Comparison of ENCODE assay signal across 1 cellular context in the genomic region with DNA sequence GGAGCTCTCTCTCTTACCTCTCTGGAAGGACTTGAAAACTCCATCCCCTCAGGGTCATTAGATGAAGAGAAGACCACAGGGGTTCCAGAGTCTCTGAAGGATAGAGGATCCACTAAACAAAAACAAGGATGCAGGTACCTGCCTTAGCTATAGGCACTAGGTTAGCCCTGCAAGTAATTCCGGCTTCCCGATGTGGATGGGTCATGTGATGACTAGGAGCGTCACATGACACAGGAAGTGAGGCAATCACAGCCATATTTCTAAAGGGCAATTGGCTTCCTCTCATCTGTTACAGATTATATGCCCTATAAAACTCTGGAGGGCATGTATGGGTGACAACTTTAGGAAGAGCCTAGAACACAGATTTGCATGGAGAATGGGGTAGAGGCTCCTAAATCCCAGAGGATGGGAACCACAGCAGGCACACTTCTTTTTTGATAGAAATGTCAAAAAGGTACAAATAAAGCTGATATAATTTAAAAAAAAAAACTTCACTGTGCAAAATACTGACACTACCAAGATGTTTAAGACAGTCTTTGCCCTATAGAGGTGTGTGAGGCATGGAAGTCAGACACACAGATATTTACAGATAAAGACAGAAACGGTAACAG.
TF ChIP-seq lines count a peak whose summit lies in the region.

No MANE protein-coding gene starts in this region.

TF ChIP-seq in GM12878, 131 proteins besides CTCF, POLR2A, EP300 and RAD21 (continued from another document and continues in another):
- TF ChIP-seq, protein P1, sequence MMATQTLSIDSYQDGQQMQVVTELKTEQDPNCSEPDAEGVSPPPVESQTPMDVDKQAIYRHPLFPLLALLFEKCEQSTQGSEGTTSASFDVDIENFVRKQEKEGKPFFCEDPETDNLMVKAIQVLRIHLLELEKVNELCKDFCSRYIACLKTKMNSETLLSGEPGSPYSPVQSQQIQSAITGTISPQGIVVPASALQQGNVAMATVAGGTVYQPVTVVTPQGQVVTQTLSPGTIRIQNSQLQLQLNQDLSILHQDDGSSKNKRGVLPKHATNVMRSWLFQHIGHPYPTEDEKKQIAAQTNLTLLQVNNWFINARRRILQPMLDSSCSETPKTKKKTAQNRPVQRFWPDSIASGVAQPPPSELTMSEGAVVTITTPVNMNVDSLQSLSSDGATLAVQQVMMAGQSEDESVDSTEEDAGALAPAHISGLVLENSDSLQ (IDR thresholded peaks at IDR 0.05) = no peak
- TF ChIP-seq E2F4 (IDR thresholded peaks at IDR 0.05; ENCODE audit: low read depth, low read length) (no peak), MEF2B (IDR thresholded peaks at IDR 0.05; ENCODE audit: partially characterized antibody, poor library complexity, severe bottlenecking) (no peak), WRNIP1 (IDR thresholded peaks at IDR 0.05; ENCODE audit: borderline replicate concordance, low read depth, low read length) (no peak), YBX1 (IDR thresholded peaks at IDR 0.05) (no peak), KAT2A (conservative IDR thresholded peaks at IDR 0.05; ENCODE audit: control insufficient read depth, low read depth, low read length) (no peak), LARP7 (IDR thresholded peaks at IDR 0.05) (no peak), POU2F2 (IDR thresholded peaks at IDR 0.05; ENCODE audit: borderline replicate concordance, low read depth, low read length) (0 out of 3 replicates have a peak, but pooled peaks have one; percentile 25), RFX5 (IDR thresholded peaks at IDR 0.05; ENCODE audit: low read depth, low read length) (no peak), MYB (IDR thresholded peaks at IDR 0.05; ENCODE audit: borderline replicate concordance, low read depth, low read length) (no peak), POLR2AphosphoS2 (IDR thresholded peaks at IDR 0.05; ENCODE audit: low read depth, low read length) (no peak), ZNF384 (IDR thresholded peaks at IDR 0.05; ENCODE audit: borderline replicate concordance, low read depth, low read length) (peak; percentile 52; the same call in 1 of the 2 replicates), BACH1 (IDR thresholded peaks at IDR 0.05; ENCODE audit: borderline replicate concordance) (no peak), NFXL1 (IDR thresholded peaks at IDR 0.05; ENCODE audit: borderline replicate concordance) (no peak), MTA3 (IDR thresholded peaks at IDR 0.05; ENCODE audit: borderline replicate concordance, low read length) (no peak), ZSCAN29 (IDR thresholded peaks at IDR 0.05) (no peak), ESRRA (IDR thresholded peaks at IDR 0.05; ENCODE audit: low read length) (no peak), STAT1 (conservative IDR thresholded peaks at IDR 0.05) (0 out of 2 replicates have a peak, but pooled peaks have one; percentile 49), FOXK2 (IDR thresholded peaks at IDR 0.05) (no peak), GABPA (IDR thresholded peaks at IDR 0.05; ENCODE audit: low read depth) (peak; percentile 62; the same call in 1 of the 2 replicates), BRCA1 (IDR thresholded peaks at IDR 0.05; ENCODE audit: low read depth, low read length) (no peak), NR2C1 (IDR thresholded peaks at IDR 0.05) (peak; percentile 73), DPF2 (IDR thresholded peaks at IDR 0.05) (no peak), EZH2 (IDR thresholded peaks at IDR 0.05; ENCODE audit: borderline replicate concordance, control insufficient read depth, low read depth, low read length) (no peak), SREBF2 (IDR thresholded peaks at IDR 0.05; ENCODE audit: low read length) (no peak), RAD51 (IDR thresholded peaks at IDR 0.05) (peak; percentile 100), MLLT1 (IDR thresholded peaks at IDR 0.05) (no peak), TCF12 (IDR thresholded peaks at IDR 0.05; ENCODE audit: low read depth, low read length) (no peak), FOXM1 (IDR thresholded peaks at IDR 0.05; ENCODE audit: low read depth, low read length) (no peak), SPI1 (IDR thresholded peaks at IDR 0.05; ENCODE audit: borderline replicate concordance, insufficient read depth, low read depth, low read length) (peak; percentile 29; the same call in 1 of the 2 replicates), RUNX3 (IDR thresholded peaks at IDR 0.05; ENCODE audit: low read length) (no peak), SUZ12 (IDR thresholded peaks at IDR 0.05; ENCODE audit: unreplicated experiment) (no peak)
- TF ChIP-seq, protein P2, sequence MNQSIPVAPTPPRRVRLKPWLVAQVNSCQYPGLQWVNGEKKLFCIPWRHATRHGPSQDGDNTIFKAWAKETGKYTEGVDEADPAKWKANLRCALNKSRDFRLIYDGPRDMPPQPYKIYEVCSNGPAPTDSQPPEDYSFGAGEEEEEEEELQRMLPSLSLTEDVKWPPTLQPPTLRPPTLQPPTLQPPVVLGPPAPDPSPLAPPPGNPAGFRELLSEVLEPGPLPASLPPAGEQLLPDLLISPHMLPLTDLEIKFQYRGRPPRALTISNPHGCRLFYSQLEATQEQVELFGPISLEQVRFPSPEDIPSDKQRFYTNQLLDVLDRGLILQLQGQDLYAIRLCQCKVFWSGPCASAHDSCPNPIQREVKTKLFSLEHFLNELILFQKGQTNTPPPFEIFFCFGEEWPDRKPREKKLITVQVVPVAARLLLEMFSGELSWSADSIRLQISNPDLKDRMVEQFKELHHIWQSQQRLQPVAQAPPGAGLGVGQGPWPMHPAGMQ (IDR thresholded peaks at IDR 0.05; ENCODE audit: borderline replicate concordance) = no peak
- TF ChIP-seq, protein P3, sequence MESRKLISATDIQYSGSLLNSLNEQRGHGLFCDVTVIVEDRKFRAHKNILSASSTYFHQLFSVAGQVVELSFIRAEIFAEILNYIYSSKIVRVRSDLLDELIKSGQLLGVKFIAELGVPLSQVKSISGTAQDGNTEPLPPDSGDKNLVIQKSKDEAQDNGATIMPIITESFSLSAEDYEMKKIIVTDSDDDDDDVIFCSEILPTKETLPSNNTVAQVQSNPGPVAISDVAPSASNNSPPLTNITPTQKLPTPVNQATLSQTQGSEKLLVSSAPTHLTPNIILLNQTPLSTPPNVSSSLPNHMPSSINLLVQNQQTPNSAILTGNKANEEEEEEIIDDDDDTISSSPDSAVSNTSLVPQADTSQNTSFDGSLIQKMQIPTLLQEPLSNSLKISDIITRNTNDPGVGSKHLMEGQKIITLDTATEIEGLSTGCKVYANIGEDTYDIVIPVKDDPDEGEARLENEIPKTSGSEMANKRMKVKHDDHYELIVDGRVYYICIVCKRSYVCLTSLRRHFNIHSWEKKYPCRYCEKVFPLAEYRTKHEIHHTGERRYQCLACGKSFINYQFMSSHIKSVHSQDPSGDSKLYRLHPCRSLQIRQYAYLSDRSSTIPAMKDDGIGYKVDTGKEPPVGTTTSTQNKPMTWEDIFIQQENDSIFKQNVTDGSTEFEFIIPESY (IDR thresholded peaks at IDR 0.05) = no peak
- TF ChIP-seq, protein P4, sequence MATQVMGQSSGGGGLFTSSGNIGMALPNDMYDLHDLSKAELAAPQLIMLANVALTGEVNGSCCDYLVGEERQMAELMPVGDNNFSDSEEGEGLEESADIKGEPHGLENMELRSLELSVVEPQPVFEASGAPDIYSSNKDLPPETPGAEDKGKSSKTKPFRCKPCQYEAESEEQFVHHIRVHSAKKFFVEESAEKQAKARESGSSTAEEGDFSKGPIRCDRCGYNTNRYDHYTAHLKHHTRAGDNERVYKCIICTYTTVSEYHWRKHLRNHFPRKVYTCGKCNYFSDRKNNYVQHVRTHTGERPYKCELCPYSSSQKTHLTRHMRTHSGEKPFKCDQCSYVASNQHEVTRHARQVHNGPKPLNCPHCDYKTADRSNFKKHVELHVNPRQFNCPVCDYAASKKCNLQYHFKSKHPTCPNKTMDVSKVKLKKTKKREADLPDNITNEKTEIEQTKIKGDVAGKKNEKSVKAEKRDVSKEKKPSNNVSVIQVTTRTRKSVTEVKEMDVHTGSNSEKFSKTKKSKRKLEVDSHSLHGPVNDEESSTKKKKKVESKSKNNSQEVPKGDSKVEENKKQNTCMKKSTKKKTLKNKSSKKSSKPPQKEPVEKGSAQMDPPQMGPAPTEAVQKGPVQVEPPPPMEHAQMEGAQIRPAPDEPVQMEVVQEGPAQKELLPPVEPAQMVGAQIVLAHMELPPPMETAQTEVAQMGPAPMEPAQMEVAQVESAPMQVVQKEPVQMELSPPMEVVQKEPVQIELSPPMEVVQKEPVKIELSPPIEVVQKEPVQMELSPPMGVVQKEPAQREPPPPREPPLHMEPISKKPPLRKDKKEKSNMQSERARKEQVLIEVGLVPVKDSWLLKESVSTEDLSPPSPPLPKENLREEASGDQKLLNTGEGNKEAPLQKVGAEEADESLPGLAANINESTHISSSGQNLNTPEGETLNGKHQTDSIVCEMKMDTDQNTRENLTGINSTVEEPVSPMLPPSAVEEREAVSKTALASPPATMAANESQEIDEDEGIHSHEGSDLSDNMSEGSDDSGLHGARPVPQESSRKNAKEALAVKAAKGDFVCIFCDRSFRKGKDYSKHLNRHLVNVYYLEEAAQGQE (IDR thresholded peaks at IDR 0.05; ENCODE audit: low read depth, low read length) = no peak
- TF ChIP-seq, protein P5, sequence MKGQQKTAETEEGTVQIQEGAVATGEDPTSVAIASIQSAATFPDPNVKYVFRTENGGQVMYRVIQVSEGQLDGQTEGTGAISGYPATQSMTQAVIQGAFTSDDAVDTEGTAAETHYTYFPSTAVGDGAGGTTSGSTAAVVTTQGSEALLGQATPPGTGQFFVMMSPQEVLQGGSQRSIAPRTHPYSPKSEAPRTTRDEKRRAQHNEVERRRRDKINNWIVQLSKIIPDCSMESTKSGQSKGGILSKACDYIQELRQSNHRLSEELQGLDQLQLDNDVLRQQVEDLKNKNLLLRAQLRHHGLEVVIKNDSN (IDR thresholded peaks at IDR 0.05; ENCODE audit: borderline replicate concordance, extremely low read length, insufficient read depth, low read depth, low read length) = peak; percentile 93
- TF ChIP-seq, protein P6, sequence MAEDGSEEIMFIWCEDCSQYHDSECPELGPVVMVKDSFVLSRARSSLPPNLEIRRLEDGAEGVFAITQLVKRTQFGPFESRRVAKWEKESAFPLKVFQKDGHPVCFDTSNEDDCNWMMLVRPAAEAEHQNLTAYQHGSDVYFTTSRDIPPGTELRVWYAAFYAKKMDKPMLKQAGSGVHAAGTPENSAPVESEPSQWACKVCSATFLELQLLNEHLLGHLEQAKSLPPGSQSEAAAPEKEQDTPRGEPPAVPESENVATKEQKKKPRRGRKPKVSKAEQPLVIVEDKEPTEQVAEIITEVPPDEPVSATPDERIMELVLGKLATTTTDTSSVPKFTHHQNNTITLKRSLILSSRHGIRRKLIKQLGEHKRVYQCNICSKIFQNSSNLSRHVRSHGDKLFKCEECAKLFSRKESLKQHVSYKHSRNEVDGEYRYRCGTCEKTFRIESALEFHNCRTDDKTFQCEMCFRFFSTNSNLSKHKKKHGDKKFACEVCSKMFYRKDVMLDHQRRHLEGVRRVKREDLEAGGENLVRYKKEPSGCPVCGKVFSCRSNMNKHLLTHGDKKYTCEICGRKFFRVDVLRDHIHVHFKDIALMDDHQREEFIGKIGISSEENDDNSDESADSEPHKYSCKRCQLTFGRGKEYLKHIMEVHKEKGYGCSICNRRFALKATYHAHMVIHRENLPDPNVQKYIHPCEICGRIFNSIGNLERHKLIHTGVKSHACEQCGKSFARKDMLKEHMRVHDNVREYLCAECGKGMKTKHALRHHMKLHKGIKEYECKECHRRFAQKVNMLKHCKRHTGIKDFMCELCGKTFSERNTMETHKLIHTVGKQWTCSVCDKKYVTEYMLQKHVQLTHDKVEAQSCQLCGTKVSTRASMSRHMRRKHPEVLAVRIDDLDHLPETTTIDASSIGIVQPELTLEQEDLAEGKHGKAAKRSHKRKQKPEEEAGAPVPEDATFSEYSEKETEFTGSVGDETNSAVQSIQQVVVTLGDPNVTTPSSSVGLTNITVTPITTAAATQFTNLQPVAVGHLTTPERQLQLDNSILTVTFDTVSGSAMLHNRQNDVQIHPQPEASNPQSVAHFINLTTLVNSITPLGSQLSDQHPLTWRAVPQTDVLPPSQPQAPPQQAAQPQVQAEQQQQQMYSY (CRISPR knock-in tag; IDR thresholded peaks at IDR 0.05) = peak; percentile 12; the same call in 1 of the 2 replicates
- TF ChIP-seq, protein P7, sequence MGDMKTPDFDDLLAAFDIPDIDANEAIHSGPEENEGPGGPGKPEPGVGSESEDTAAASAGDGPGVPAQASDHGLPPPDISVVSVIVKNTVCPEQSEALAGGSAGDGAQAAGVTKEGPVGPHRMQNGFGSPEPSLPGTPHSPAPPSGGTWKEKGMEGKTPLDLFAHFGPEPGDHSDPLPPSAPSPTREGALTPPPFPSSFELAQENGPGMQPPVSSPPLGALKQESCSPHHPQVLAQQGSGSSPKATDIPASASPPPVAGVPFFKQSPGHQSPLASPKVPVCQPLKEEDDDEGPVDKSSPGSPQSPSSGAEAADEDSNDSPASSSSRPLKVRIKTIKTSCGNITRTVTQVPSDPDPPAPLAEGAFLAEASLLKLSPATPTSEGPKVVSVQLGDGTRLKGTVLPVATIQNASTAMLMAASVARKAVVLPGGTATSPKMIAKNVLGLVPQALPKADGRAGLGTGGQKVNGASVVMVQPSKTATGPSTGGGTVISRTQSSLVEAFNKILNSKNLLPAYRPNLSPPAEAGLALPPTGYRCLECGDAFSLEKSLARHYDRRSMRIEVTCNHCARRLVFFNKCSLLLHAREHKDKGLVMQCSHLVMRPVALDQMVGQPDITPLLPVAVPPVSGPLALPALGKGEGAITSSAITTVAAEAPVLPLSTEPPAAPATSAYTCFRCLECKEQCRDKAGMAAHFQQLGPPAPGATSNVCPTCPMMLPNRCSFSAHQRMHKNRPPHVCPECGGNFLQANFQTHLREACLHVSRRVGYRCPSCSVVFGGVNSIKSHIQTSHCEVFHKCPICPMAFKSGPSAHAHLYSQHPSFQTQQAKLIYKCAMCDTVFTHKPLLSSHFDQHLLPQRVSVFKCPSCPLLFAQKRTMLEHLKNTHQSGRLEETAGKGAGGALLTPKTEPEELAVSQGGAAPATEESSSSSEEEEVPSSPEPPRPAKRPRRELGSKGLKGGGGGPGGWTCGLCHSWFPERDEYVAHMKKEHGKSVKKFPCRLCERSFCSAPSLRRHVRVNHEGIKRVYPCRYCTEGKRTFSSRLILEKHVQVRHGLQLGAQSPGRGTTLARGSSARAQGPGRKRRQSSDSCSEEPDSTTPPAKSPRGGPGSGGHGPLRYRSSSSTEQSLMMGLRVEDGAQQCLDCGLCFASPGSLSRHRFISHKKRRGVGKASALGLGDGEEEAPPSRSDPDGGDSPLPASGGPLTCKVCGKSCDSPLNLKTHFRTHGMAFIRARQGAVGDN (IDR thresholded peaks at IDR 0.05) = 0 out of 2 replicates have a peak, but pooled peaks have one; percentile 31
